Comparison of ENCODE assay signal across 8 cellular contexts in the genomic region with DNA sequence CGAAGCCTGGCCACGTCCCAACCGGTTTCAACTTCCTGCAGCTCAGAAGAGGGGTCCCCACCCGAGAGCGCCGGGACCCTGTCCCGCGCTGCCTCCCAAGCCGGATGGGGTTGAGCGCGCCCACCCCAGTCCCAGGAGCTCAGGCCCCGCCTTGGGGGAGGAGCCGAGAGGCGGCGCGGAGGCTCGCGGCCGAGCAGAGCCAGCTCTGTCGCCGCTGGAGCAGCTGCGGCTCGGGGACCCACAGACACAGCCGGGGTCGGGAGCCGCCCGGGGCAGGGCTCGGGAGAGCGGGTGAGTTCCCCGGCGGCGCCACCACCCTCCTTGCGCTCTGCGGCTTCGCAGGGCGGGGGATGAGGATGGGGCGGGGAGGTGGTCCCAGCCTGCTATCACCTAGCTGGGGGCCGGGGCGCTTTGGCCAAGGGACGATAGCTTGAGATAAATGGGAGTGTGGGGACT. TPM values are rescaled to one million over a fixed set of nuclear protein-coding genes. Genes with fewer than 3 reads are reported as not detected.
DNase-seq lines count a peak whose midpoint lies in the region; ATAC-seq and TF ChIP-seq lines count a peak whose summit lies in the region.

A gene (plus strand): TSS at position 196 of the 456 bp plus-strand sequence. CDS start 30,229 bp downstream, outside the sequence.

- DNase-seq in NCI-H1092 (lab: John Stamatoyannopoulos, UW) (peak; percentile 6), middle frontal gyrus (ENCODE audit: extremely low spot score, low spot score) (peak; percentile 55), NCI-H2081 treated with DMSO at 0.1 percent for 48 hours (lab: John Stamatoyannopoulos, UW) (no peak)
- peak; percentile 85 for DNase-seq in activated CD4-positive, alpha-beta memory T cell treated with anti-CD3 and anti-CD28 coated beads for 36 hours
- peak; percentile 63 to 70 for DNase-seq in stimulated activated CD8-positive, alpha-beta memory T cell treated with anti-CD3 and anti-CD28 coated beads, Interleukin-15, amount 100 ng/mL, for 4 hours (ENCODE audit: low read depth in 2 of 2)

- peak; percentile 51 for ATAC-seq in GM21717 (IDR thresholded peaks at IDR 0.05; ENCODE audit: unreplicated experiment)

- TF ChIP-seq CTCF in DOHH2 (IDR thresholded peaks at IDR 0.05; ENCODE audit: low read depth, low read length, poor library complexity, severe bottlenecking) = no peak

- intact Hi-C loops in activated CD4-positive, alpha-beta memory T cell treated with anti-CD3 and anti-CD28 coated beads for 36 hours (cut with micrococcal nuclease) = loop anchor here (1.0 to 5.0 kb wide), 6 partner anchors 28 to 157 kb away; a partner anchor contains a TSS

- H3K4me1 ChIP-seq in DOHH2 (ENCODE audit: control insufficient read depth, low read length) = peaks cover 63% of the 10 kb centered on the region
- H3K4me1 ChIP-seq in ectodermal cell (ENCODE audit: control insufficient read depth, insufficient read depth, low read length) = peaks cover 28% of the 10 kb centered on the region

- peaks cover 51% of the 10 kb centered on the region for H3K4me1 Mint-ChIP-seq in activated CD4-positive, alpha-beta memory T cell treated with anti-CD3 and anti-CD28 coated beads for 36 hours (ENCODE audit: low read depth)

- H3K27ac ChIP-seq in DOHH2 (ENCODE audit: low read depth, low read length) = peak within 1 kb of the TSS; percentile 90
- H3K27ac ChIP-seq in ectodermal cell (ENCODE audit: insufficient read depth, low read depth, low read length, poor library complexity, severe bottlenecking) = peak within 1 kb of the TSS; percentile 88

- H3K4me3 ChIP-seq in DOHH2 (ENCODE audit: low read length) = peak within 1 kb of the TSS; percentile 98
- H3K4me3 ChIP-seq in ectodermal cell (ENCODE audit: insufficient read depth, low read depth, low read length) = peak within 1 kb of the TSS; percentile 59

- peaks cover 35% of the 10 kb centered on the region for H3K36me3 Mint-ChIP-seq in activated CD4-positive, alpha-beta memory T cell treated with anti-CD3 and anti-CD28 coated beads for 36 hours

- no peaks in the 10 kb centered on the region for H3K9me3 ChIP-seq in DOHH2 (ENCODE audit: control insufficient read depth, insufficient read depth, low read length)
- H3K9me3 ChIP-seq in ectodermal cell (ENCODE audit: control insufficient read depth, low read length) = no peaks in the 10 kb centered on the region

- CTCF ChIA-PET in activated CD4-positive, alpha-beta memory T cell treated with anti-CD3 and anti-CD28 coated beads for 36 hours (lab: Charles Lee) = interaction anchor here (0.6 to 6.6 kb wide), 11 partner anchors 11 to 87 kb away, joined by 3 to 67 read pairs (median 3); no protein-coding TSS in a partner anchor

- H3K36me3 ChIP-seq in DOHH2 (ENCODE audit: control insufficient read depth, low read length) = peaks cover 45% of the 10 kb centered on the region
- H3K36me3 ChIP-seq in ectodermal cell (ENCODE audit: control insufficient read depth, insufficient read depth, low read length) = no peaks in the 10 kb centered on the region

- H3K9me2 ChIP-seq in DOHH2 (replicated peaks; ENCODE audit: control insufficient read depth, low read length) = no peaks in the 10 kb centered on the region

- WGBS in ectodermal cell, 2 experiments = 1% methylated on average over 40 of the region's 40 CpGs

- H3K27ac Mint-ChIP-seq in activated CD4-positive, alpha-beta memory T cell treated with anti-CD3 and anti-CD28 coated beads for 36 hours = peak within 1 kb of the TSS; percentile 96

- peaks cover 25% of the 10 kb centered on the region for H3F3A ChIP-seq in DOHH2 (ENCODE audit: control insufficient read depth, insufficient read depth)

- POLR2A ChIA-PET in activated CD4-positive, alpha-beta memory T cell treated with anti-CD3 and anti-CD28 coated beads for 36 hours (lab: Charles Lee) = interaction anchor here (0.6 to 3.8 kb wide), 13 partner anchors 12 to 215 kb away, joined by 3 to 36 read pairs (median 3); a partner anchor contains a TSS

- H3K79me2 ChIP-seq in DOHH2 (ENCODE audit: control insufficient read depth, low read length) = peaks cover 50% of the 10 kb centered on the region

- H3K4me2 ChIP-seq in DOHH2 (ENCODE audit: low read length) = peak within 1 kb of the TSS; percentile 87

- H4K20me1 ChIP-seq in DOHH2 (ENCODE audit: control insufficient read depth, insufficient read depth, low read depth, low read length) = peaks cover 27% of the 10 kb centered on the region

- no peaks in the 10 kb centered on the region for H3K9me3 Mint-ChIP-seq in activated CD4-positive, alpha-beta memory T cell treated with anti-CD3 and anti-CD28 coated beads for 36 hours

- no peaks in the 10 kb centered on the region for H3K27me3 Mint-ChIP-seq in activated CD4-positive, alpha-beta memory T cell treated with anti-CD3 and anti-CD28 coated beads for 36 hours

- H3K27me3 ChIP-seq in DOHH2 (ENCODE audit: control insufficient read depth, low read length) (no peaks in the 10 kb centered on the region), ectodermal cell (ENCODE audit: control insufficient read depth, insufficient read depth, low read length, poor library complexity, severe bottlenecking) (peaks cover 34% of the 10 kb centered on the region)

- H3K4me3 Mint-ChIP-seq in activated CD4-positive, alpha-beta memory T cell treated with anti-CD3 and anti-CD28 coated beads for 36 hours = peak within 1 kb of the TSS; percentile 86

RNA-seq across cellular contexts. Expression of the gene that starts here (rescaled TPM):
- 100 to 1,000 TPM; 111 to 114 TPM for total RNA-seq in activated CD4-positive, alpha-beta memory T cell treated with anti-CD3 and anti-CD28 coated beads for 36 hours
- 1.5 TPM for polyA plus RNA-seq in ectodermal cell (2013, experiment 1 of 4)
- 1.8 TPM for polyA plus RNA-seq in ectodermal cell (2013, experiment 2 of 4)
- 1.2 TPM for polyA plus RNA-seq in ectodermal cell (2013, experiment 3 of 4)
- 1.2 TPM for polyA plus RNA-seq in ectodermal cell (2013, experiment 4 of 4)
